ENCODE assay signal across 15 cellular contexts in genomic region chr14:79764288-79764687, GRCh38.
DNase-seq lines count a peak whose midpoint lies in the region; ATAC-seq and TF ChIP-seq lines count a peak whose summit lies in the region.
"Had no signal": no experiment of that assay in that cellular context is flagged by ENCODE, and none has a peak within 500 bp of the region (broad histone marks: within the 10 kb centered on the region; RNA-seq: fewer than 3 reads in every experiment).

No MANE protein-coding gene starts in this region.

- H2BK5ac ChIP-seq in neuronal stem cell (ENCODE audit: low read length), result no peak overlapping the region

- H3K27me3 ChIP-seq in hepatocyte, result no peaks in the 10 kb centered on the region
- peaks cover 0 to 2% (median 0%) of the 10 kb centered on the region in 3 experiments for H3K27me3 ChIP-seq in neuronal stem cell (ENCODE audit: control insufficient read depth in 3 of 3, insufficient read depth in 3 of 3, low read depth in 1 of 3, low read length in 3 of 3)
- H3K27me3 ChIP-seq: BE2C had no signal

- H4K8ac ChIP-seq in neuronal stem cell (ENCODE audit: low read depth, low read length), result no peak overlapping the region

- TF ChIP-seq CTCF in hepatocyte (IDR thresholded peaks at IDR 0.05; ENCODE audit: poor library complexity) (no peak), foreskin fibroblast (IDR thresholded peaks at IDR 0.05; ENCODE audit: low read depth, low read length) (no peak)

- no peaks in the 10 kb centered on the region for H3K79me1 ChIP-seq in neuronal stem cell (ENCODE audit: low read depth, low read length)

- H3K4me2 ChIP-seq in hepatocyte, result no peak overlapping the region
- H3K4me2 ChIP-seq in neuronal stem cell (ENCODE audit: insufficient read depth, low read length, poor library complexity, severe bottlenecking), result no peak overlapping the region

- no peak overlapping the region for H2BK15ac ChIP-seq in neuronal stem cell (ENCODE audit: low read length)

- H2BK120ac ChIP-seq in neuronal stem cell (ENCODE audit: low read depth, low read length), result no peak overlapping the region

- DNase-seq in DMS153 (lab: John Stamatoyannopoulos, UW) (peak; percentile 79), DMS53 treated with DMSO at 0.1 percent for 48 hours (lab: John Stamatoyannopoulos, UW; ENCODE audit: unreplicated experiment) (peak; percentile 74), NCI-H1930 (lab: John Stamatoyannopoulos, UW) (peak; percentile 70 to 72), hepatocyte (ENCODE audit: low spot score) (peak; percentile 22), neuronal stem cell (ENCODE audit: low spot score) (no peak), foreskin fibroblast (no peak)
- DNase-seq: BE2C; CD8-positive, alpha-beta memory T cell; DMS 273 treated with DMSO at 0.1 percent for 48 hours; IMR-90; NCI-H187 treated with DMSO at 0.1 percent for 48 hours; SHP77 treated with DMSO at 0.1 percent for 48 hours; T-helper 17 cell had no signal

- H4K91ac ChIP-seq in neuronal stem cell (ENCODE audit: low read depth, low read length, poor library complexity), result no peak overlapping the region

- no peak overlapping the region for H2BK12ac ChIP-seq in neuronal stem cell (ENCODE audit: low read length)

- H3K9me2 ChIP-seq in hepatocyte (replicated peaks; ENCODE audit: insufficient read depth), result no peaks in the 10 kb centered on the region

- H3K79me2 ChIP-seq in hepatocyte, result no peaks in the 10 kb centered on the region

- no peak overlapping the region for H2AFZ ChIP-seq in hepatocyte
- no peak overlapping the region for H2AFZ ChIP-seq in neuronal stem cell (ENCODE audit: low read length)

- H3K9ac ChIP-seq in neuronal stem cell (ENCODE audit: low read depth, low read length, poor library complexity), result no peak overlapping the region

- H3K4me1 ChIP-seq in hepatocyte (ENCODE audit: insufficient read depth) (no peaks in the 10 kb centered on the region), neuronal stem cell (ENCODE audit: control insufficient read depth in 2 of 2, insufficient read depth in 1 of 2, low read depth in 1 of 2, low read length in 2 of 2) (no peaks in the 10 kb centered on the region)
- H3K4me1 ChIP-seq: BE2C had no signal

- ATAC-seq in HG03097 (IDR thresholded peaks at IDR 0.05; ENCODE audit: low FRiP score, unreplicated experiment), result no peak
- ATAC-seq: GM12878, T-helper 17 cell had no signal

- H3K18ac ChIP-seq in neuronal stem cell (ENCODE audit: low read length), result no peak overlapping the region

- H4K20me1 ChIP-seq in hepatocyte (ENCODE audit: insufficient read depth, poor library complexity, severe bottlenecking), result no peaks in the 10 kb centered on the region

- H3K4me3 ChIP-seq in hepatocyte (no peak overlapping the region), neuronal stem cell (ENCODE audit: low read length in 2 of 2) (no peak overlapping the region), foreskin fibroblast (ENCODE audit: low read depth in 1 of 2, low read length in 2 of 2) (no peak overlapping the region)
- H3K4me3 ChIP-seq: GM12878 had no signal

- WGBS in hepatocyte (ENCODE audit: low lambda C conversion rate, missing lambda C conversion rate), result 36% methylated on average over 3 of the region's 3 CpGs
- WGBS in neuronal stem cell (ENCODE audit: extremely low coverage in 2 of 2, insufficient read length in 2 of 2, insufficient replicate concordance in 1 of 2), 2 donors, result no CpG with 5 or more reads among the region's 3 CpGs

- no peak overlapping the region for H3K4ac ChIP-seq in neuronal stem cell (ENCODE audit: low read length)

- H3K14ac ChIP-seq in neuronal stem cell (ENCODE audit: low read length), result no peak overlapping the region

- H3K27ac ChIP-seq in hepatocyte (no peak overlapping the region), neuronal stem cell (replicated peaks; ENCODE audit: low read length) (no peak overlapping the region)

- no peaks in the 10 kb centered on the region for H3K9me3 ChIP-seq in hepatocyte (ENCODE audit: low read depth)
- H3K9me3 ChIP-seq in neuronal stem cell (replicated peaks in 1 of 2; ENCODE audit: control insufficient read depth in 2 of 2, insufficient read depth in 1 of 2, low read depth in 1 of 2, low read length in 2 of 2), result peaks cover 0 to 10% of the 10 kb centered on the region in 2 donors
- H3K9me3 ChIP-seq: BE2C had no signal

- no peak overlapping the region for H2AK5ac ChIP-seq in neuronal stem cell (ENCODE audit: low read depth, low read length)

- H3K36me3 ChIP-seq in hepatocyte (replicated peaks; ENCODE audit: insufficient read depth, low read depth), result no peaks in the 10 kb centered on the region
- H3K36me3 ChIP-seq in neuronal stem cell (replicated peaks in 1 of 2; ENCODE audit: control insufficient read depth in 2 of 2, insufficient read depth in 2 of 2, low read length in 2 of 2), result no peaks in the 10 kb centered on the region
- H3K36me3 ChIP-seq: BE2C had no signal

- no peak overlapping the region for H3K23ac ChIP-seq in neuronal stem cell (ENCODE audit: low read depth, low read length, poor library complexity)

Comparison
In these comparisons a context has a peak if more than half of its experiments do, and no peak if none do; other contexts are left out.
1. DNase-seq: peak in DMS153 (single experiment), DMS53 treated with DMSO at 0.1 percent for 48 hours (single experiment), NCI-H1930 (2 of 2) and hepatocyte (single experiment); none in neuronal stem cell (single experiment) and foreskin fibroblast (0 of 2).